Comparison of ENCODE assay signal across 27 cellular contexts in the genomic region with DNA sequence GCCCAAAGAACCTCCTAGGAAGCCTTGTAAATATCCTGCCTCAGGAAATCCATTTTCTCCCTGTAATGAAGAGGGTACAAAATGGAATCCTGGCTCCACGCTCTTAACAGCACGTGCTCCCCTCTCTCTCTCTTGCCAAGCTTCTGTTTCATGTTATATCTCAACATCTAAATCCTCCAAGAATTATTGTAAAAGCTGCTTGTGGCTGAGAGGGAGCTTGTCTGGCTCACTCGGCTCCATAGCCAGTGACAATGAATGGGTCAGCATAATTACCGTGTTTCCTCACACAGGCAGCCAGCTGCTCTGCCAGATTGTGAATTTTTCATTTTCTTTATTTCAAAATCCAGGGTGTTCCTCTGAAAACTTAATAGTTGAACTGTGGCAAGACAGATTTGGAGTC.
"Had no signal": no experiment of that assay in that cellular context is flagged by ENCODE, and none has a peak within 500 bp of the region (broad histone marks: within the 10 kb centered on the region; RNA-seq: fewer than 3 reads in every experiment).

No MANE protein-coding gene starts in this region.

- ATAC-seq: gastrocnemius medialis; left lobe of liver; mucosa of descending colon; psoas muscle; right cardiac atrium; stimulated activated naive B cell treated with anti-CD40 and anti-IgM and Interleukin-4, amounts not matched to agents 10 μg/mL and 1 μg/mL and 100 μg/mL, for 72 hours had no signal

- H3K36me3 ChIP-seq: ovary, thoracic aorta, tibial nerve, upper lobe of left lung had no signal

- H3K4me1 ChIP-seq: gastrocnemius medialis, psoas muscle, tibial nerve, upper lobe of left lung had no signal

- H3K4me3 ChIP-seq: dorsolateral prefrontal cortex, gastrocnemius medialis, lung, mucosa of descending colon, ovary, psoas muscle, thoracic aorta, tibial nerve, upper lobe of left lung had no signal

- H3K4me1 Mint-ChIP-seq: memory B cell; mesothelial cell of epicardium; stimulated activated naive B cell treated with anti-CD40 and anti-IgM and Interleukin-4, amounts not matched to agents 10 μg/mL and 1 μg/mL and 100 μg/mL, for 72 hours had no signal

- H3K27me3 ChIP-seq: gastrocnemius medialis, ovary, tibial nerve, upper lobe of left lung had no signal

- H3K4me3 Mint-ChIP-seq: memory B cell; mesothelial cell of epicardium; naive B cell; nephron progenitor cell; stimulated activated naive B cell treated with anti-CD40 and anti-IgM and Interleukin-4, amounts not matched to agents 10 μg/mL and 1 μg/mL and 100 μg/mL, for 72 hours; stimulated activated naive CD8-positive, alpha-beta T cell treated with anti-CD3 and anti-CD28 coated beads, Interleukin-15, Interleukin-2, amounts not matched to agents 100 ng/mL and 50 ng/mL, for 24 hours had no signal

- H3K27ac Mint-ChIP-seq: memory B cell; mesothelial cell of epicardium; naive B cell; nephron progenitor cell; stimulated activated naive B cell treated with anti-CD40 and anti-IgM and Interleukin-4, amounts not matched to agents 10 μg/mL and 1 μg/mL and 100 μg/mL, for 72 hours; stimulated activated naive CD8-positive, alpha-beta T cell treated with anti-CD3 and anti-CD28 coated beads, Interleukin-15, Interleukin-2, amounts not matched to agents 100 ng/mL and 50 ng/mL, for 24 hours had no signal

- H3K36me3 Mint-ChIP-seq: memory B cell; mesothelial cell of epicardium; naive B cell; stimulated activated naive B cell treated with anti-CD40 and anti-IgM and Interleukin-4, amounts not matched to agents 10 μg/mL and 1 μg/mL and 100 μg/mL, for 72 hours had no signal

- H3K27me3 Mint-ChIP-seq: memory B cell; stimulated activated naive B cell treated with anti-CD40 and anti-IgM and Interleukin-4, amounts not matched to agents 10 μg/mL and 1 μg/mL and 100 μg/mL, for 72 hours; stimulated activated naive CD8-positive, alpha-beta T cell treated with anti-CD3 and anti-CD28 coated beads, Interleukin-15, Interleukin-2, amounts not matched to agents 100 ng/mL and 50 ng/mL, for 24 hours had no signal

- FAIRE-seq: colon, kidney, small intestine, urothelium cell line had no signal

- H3K9me3 Mint-ChIP-seq: mesothelial cell of epicardium, nephron progenitor cell had no signal

- H3K27ac ChIP-seq: dorsolateral prefrontal cortex, gastrocnemius medialis, ovary, psoas muscle, thoracic aorta, tibial nerve, upper lobe of left lung had no signal

- H3K9me3 ChIP-seq: gastrocnemius medialis, mucosa of descending colon, ovary, psoas muscle, thoracic aorta, tibial nerve, upper lobe of left lung had no signal

- DNase-seq: dorsolateral prefrontal cortex; effector CD4-positive, alpha-beta T cell; foreskin fibroblast; gastrocnemius medialis; head of caudate nucleus; kidney; mucosa of descending colon; naive B cell; nephron progenitor cell; occipital lobe; ovary; psoas muscle; right cardiac atrium; small intestine; stimulated activated CD4-positive, alpha-beta T cell treated with anti-CD3 and anti-CD28 coated beads, Interleukin-15, amount 100 ng/mL, for 24 hours; stimulated activated CD4-positive, alpha-beta T cell treated with anti-CD3 and anti-CD28 coated beads, Interleukin-2, amount 100 ng/mL, for 48 hours; stimulated activated naive B cell treated with anti-CD40 and anti-IgM and Interleukin-4, amounts not matched to agents 10 μg/mL and 1 μg/mL and 100 μg/mL, for 72 hours; upper lobe of left lung had no signal
